1 cellular context compared by ENCODE assay signal in the genomic region with DNA sequence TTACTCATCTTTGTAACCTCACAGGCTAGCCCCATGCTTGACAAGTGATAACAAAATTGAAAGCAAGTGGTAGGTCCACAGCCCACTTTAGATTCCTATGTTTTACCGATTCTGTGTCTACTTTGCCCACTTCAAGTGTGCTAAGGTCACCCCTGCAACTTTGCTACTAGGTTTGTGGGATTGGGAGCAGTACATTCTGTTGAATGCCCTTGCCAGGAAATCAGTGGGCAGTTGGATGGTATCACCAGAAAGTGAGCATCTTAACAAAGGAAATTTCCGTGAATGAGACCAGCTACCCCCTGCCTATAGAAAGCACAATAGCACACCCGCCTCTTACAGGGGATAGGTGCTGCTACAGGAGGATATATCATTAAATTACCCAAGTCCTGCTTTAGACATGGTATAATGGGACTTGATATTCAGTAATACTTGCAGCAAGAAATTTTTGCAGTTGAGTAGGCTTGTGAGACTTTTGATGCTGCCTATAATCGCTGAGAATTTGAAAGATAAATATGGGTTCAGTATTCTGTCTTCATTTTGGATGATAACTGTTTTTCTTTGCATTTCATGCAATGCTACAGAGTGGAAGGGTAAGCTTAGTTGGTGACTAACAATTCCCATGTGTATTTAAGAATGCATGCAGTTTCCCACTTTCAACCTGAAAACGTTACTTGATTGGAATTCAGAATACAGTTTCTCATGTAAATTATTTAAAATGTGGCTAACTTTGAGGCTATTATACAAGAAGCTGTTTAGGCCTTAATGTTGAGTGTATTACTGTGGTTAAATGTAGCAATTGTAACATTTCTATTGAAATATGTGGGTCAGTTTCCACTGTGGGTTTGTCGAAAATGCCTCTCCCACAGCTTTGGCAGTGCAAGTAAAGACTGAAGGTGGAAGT.
TF ChIP-seq lines count a peak whose summit lies in the region.

No MANE protein-coding gene starts in this region.

TF ChIP-seq in K562, 482 proteins besides CTCF, POLR2A, EP300 and RAD21:
- TF ChIP-seq RFX5 (IDR thresholded peaks at IDR 0.05; ENCODE audit: low read depth, low read length) (no peak), NR2C2 (CRISPR knock-in tag; IDR thresholded peaks at IDR 0.05) (no peak), NR2C2 (tag; IDR thresholded peaks at IDR 0.05) (no peak), POLR2H (tag; IDR thresholded peaks at IDR 0.05; ENCODE audit: low read depth) (no peak), USF2 (CRISPR knock-in tag; IDR thresholded peaks at IDR 0.05) (no peak), ZNF512 (tag; IDR thresholded peaks at IDR 0.05) (no peak), ZNF707 (CRISPR knock-in tag; conservative IDR thresholded peaks at IDR 0.05) (no peak), ZNF140 (CRISPR knock-in tag; IDR thresholded peaks at IDR 0.05) (no peak), TBP (optimal IDR thresholded peaks at IDR 0.05; ENCODE audit: low read depth, low read length) (no peak), MTF1 (CRISPR knock-in tag; IDR thresholded peaks at IDR 0.05; ENCODE audit: borderline replicate concordance) (no peak)
